25 cellular contexts compared by ENCODE assay signal in the genomic region with DNA sequence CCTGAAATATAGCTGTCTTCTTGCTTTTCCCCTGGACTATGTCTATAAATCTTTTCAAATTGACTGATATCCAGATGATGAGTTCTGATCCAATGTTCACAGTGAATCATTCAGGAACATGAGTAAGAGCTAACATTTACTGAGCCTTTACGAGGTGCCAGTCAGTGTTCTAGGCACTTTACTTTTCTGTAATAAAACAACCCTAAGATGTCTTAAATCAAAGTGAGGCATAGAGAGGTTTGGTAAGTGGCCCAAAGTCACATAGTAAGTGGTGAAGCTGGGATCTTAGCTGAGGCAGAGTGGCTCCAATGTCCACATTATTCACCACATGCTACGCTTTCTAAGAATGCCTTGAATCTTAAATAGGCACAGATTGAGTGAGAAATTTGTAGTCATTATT.
"Had no signal": no experiment of that assay in that cellular context is flagged by ENCODE, and none has a peak within 500 bp of the region (broad histone marks: within the 10 kb centered on the region; RNA-seq: fewer than 3 reads in every experiment).

No MANE protein-coding gene starts in this region.

- DNase-seq: colonic mucosa; cortex of kidney; dermis blood vessel endothelial cell; dorsolateral prefrontal cortex; effector CD4-positive, alpha-beta T cell; effector CD8-positive, alpha-beta T cell; effector memory CD4-positive, alpha-beta T cell; effector memory CD8-positive, alpha-beta T cell; endodermal cell; erythroblast; esophagus squamous epithelium; foreskin fibroblast; foreskin keratinocyte; foreskin melanocyte; gastrocnemius medialis; glutamatergic neuron; head of caudate nucleus; heart left ventricle; heart right ventricle had no signal

- H2AFZ ChIP-seq: hepatocyte had no signal

- H3K27me3 ChIP-seq: colonic mucosa, esophagus muscularis mucosa, esophagus squamous epithelium, foreskin keratinocyte, gastrocnemius medialis, gastroesophageal sphincter, heart left ventricle, heart right ventricle, hepatocyte had no signal

- H3K36me3 ChIP-seq: colonic mucosa, esophagus muscularis mucosa, esophagus squamous epithelium, gastrocnemius medialis, gastroesophageal sphincter, heart left ventricle, heart right ventricle had no signal

- H3K4me2 ChIP-seq: hepatocyte had no signal

- H3K4me1 ChIP-seq: colonic mucosa, esophagus muscularis mucosa, esophagus squamous epithelium, foreskin keratinocyte, gastrocnemius medialis, gastroesophageal sphincter, heart left ventricle, heart right ventricle had no signal

- H3K79me2 ChIP-seq: hepatocyte had no signal

- H3K27ac ChIP-seq: colonic mucosa, coronary artery, dorsolateral prefrontal cortex, epithelial cell of prostate, esophagus muscularis mucosa, esophagus squamous epithelium, foreskin keratinocyte, gastrocnemius medialis, gastroesophageal sphincter, heart left ventricle, heart right ventricle, hepatocyte had no signal

- H3K9me3 ChIP-seq: colonic mucosa, esophagus muscularis mucosa, gastrocnemius medialis had no signal

- H3K4me3 ChIP-seq: colonic mucosa, coronary artery, dorsolateral prefrontal cortex, esophagus muscularis mucosa, esophagus squamous epithelium, gastrocnemius medialis, gastroesophageal sphincter, heart left ventricle, heart right ventricle, hepatocyte had no signal

- ATAC-seq: effector memory CD8-positive, alpha-beta T cell; esophagus mucosa; foreskin keratinocyte; gastrocnemius medialis; gastroesophageal sphincter; heart left ventricle; heart right ventricle had no signal
